ENCODE assay signal across 38 cellular contexts in the genomic region with DNA sequence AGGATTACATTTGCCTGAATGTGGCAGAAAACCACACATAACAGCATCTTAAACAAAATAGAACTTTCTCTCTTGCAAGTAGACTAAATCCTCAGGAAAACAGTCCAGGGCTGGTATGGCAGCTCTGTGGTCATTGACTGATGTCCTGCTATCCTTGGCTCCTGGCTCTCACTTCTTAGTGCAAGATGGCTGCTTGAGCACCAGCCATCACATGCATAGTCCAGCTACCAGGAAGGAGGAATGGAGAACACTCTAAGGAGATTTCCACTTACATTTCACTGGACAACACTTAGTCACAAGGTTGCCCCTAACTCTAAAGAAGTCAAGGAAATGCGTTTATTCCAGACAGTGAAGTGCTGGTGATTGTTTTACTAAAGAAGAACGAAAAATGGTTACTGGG. TPM values are rescaled to one million over a fixed set of nuclear protein-coding genes. Genes with fewer than 3 reads are reported as not detected.
"Had no signal": no experiment of that assay in that cellular context is flagged by ENCODE, and none has a peak within 500 bp of the region (broad histone marks: within the 10 kb centered on the region; RNA-seq: fewer than 3 reads in every experiment).

No MANE protein-coding gene starts in this region.

- H3K4me3 ChIP-seq: esophagus squamous epithelium, gastroesophageal sphincter had no signal

- H3K27ac ChIP-seq: brain microvascular endothelial cell, epithelial cell of prostate, esophagus squamous epithelium, gastroesophageal sphincter, WERI-Rb-1 had no signal

- H3K27ac Mint-ChIP-seq: activated CD4-positive, alpha-beta memory T cell treated with anti-CD3 and anti-CD28 coated beads for 36 hours; activated CD4-positive, alpha-beta T cell treated with anti-CD3 and anti-CD28 coated beads for 36 hours; activated CD4-positive, alpha-beta T cell treated with anti-CD3 and anti-CD28 coated beads, Interleukin-2, amount 10 ng/mL, durations not matched to agents 24 days and 14 days; activated CD8-positive, alpha-beta memory T cell treated with anti-CD3 and anti-CD28 coated beads, Interleukin-2, amount 10 ng/mL, durations not matched to agents 7 days and 5 days; activated CD8-positive, alpha-beta T cell treated with anti-CD3 and anti-CD28 coated beads, Interleukin-2, amount 10 ng/mL, durations not matched to agents 7 days and 5 days; activated naive CD4-positive, alpha-beta T cell treated with anti-CD3 and anti-CD28 coated beads for 36 hours; activated naive CD8-positive, alpha-beta T cell; activated T-helper 1 cell treated with anti-CD3 and anti-CD28 coated beads, Interleukin-12 subunit alpha, Interleukin-12 subunit beta, Interleukin-2, Interleukin-4 antibody, amounts not matched to agents 30 ng/mL and 10 ng/mL and 1 ng/mL, durations not matched to agents 14 hours and 24 hours and 36 hours; activated T-helper 2 cell treated with anti-CD3 and anti-CD28 coated beads, Interferon-gamma antibody, Interleukin-2, Interleukin-4, amounts not matched to agents 10 μg/mL and 5 μg/mL and 100 μg/mL, durations not matched to agents 14 hours and 24 hours and 36 hours; T-helper 17 cell; T-helper 2 cell treated with Interferon-gamma antibody and Interleukin-4, amounts not matched to agents 5 μg/mL and 100 μg/mL, for 36 hours had no signal

- H3K9me3 Mint-ChIP-seq: activated CD4-positive, alpha-beta memory T cell treated with anti-CD3 and anti-CD28 coated beads for 36 hours; activated CD4-positive, alpha-beta T cell treated with anti-CD3 and anti-CD28 coated beads, Interleukin-2, amount 10 ng/mL, durations not matched to agents 24 days and 14 days; activated T-helper 2 cell treated with anti-CD3 and anti-CD28 coated beads, Interferon-gamma antibody, Interleukin-2, Interleukin-4, amounts not matched to agents 10 μg/mL and 5 μg/mL and 100 μg/mL, durations not matched to agents 14 hours and 24 hours and 36 hours; central memory CD8-positive, alpha-beta T cell had no signal

- H3K27me3 Mint-ChIP-seq: activated CD4-positive, alpha-beta memory T cell treated with anti-CD3 and anti-CD28 coated beads for 36 hours; activated CD4-positive, alpha-beta T cell treated with anti-CD3 and anti-CD28 coated beads for 36 hours; activated CD4-positive, alpha-beta T cell treated with anti-CD3 and anti-CD28 coated beads, Interleukin-2, amount 10 ng/mL, durations not matched to agents 24 days and 14 days; activated CD8-positive, alpha-beta memory T cell treated with anti-CD3 and anti-CD28 coated beads, Interleukin-2, amount 10 ng/mL, durations not matched to agents 7 days and 5 days; activated naive CD8-positive, alpha-beta T cell had no signal

- H3K4me1 Mint-ChIP-seq: activated CD4-positive, alpha-beta T cell treated with anti-CD3 and anti-CD28 coated beads for 36 hours; activated CD4-positive, alpha-beta T cell treated with anti-CD3 and anti-CD28 coated beads, Interleukin-2, amount 10 ng/mL, durations not matched to agents 24 days and 14 days; activated CD8-positive, alpha-beta memory T cell treated with anti-CD3 and anti-CD28 coated beads, Interleukin-2, amount 10 ng/mL, durations not matched to agents 7 days and 5 days; central memory CD8-positive, alpha-beta T cell had no signal

- FAIRE-seq: astrocyte, endometrium, endothelial cell of umbilical vein had no signal

- H3K4me1 ChIP-seq: gastroesophageal sphincter had no signal

- H3K4me3 Mint-ChIP-seq: activated CD4-positive, alpha-beta memory T cell treated with anti-CD3 and anti-CD28 coated beads for 36 hours; activated CD4-positive, alpha-beta T cell treated with anti-CD3 and anti-CD28 coated beads for 36 hours; activated CD4-positive, alpha-beta T cell treated with anti-CD3 and anti-CD28 coated beads, Interleukin-2, amount 10 ng/mL, durations not matched to agents 24 days and 14 days; activated CD8-positive, alpha-beta memory T cell treated with anti-CD3 and anti-CD28 coated beads, Interleukin-2, amount 10 ng/mL, durations not matched to agents 7 days and 5 days; activated CD8-positive, alpha-beta T cell treated with anti-CD3 and anti-CD28 coated beads, Interleukin-2, amount 10 ng/mL, durations not matched to agents 7 days and 5 days; activated naive CD4-positive, alpha-beta T cell treated with anti-CD3 and anti-CD28 coated beads for 36 hours; activated naive CD8-positive, alpha-beta T cell; activated T-helper 1 cell treated with anti-CD3 and anti-CD28 coated beads, Interleukin-12 subunit alpha, Interleukin-12 subunit beta, Interleukin-2, Interleukin-4 antibody, amounts not matched to agents 30 ng/mL and 10 ng/mL and 1 ng/mL, durations not matched to agents 14 hours and 24 hours and 36 hours; central memory CD8-positive, alpha-beta T cell; T-helper 17 cell; T-helper 2 cell treated with Interferon-gamma antibody and Interleukin-4, amounts not matched to agents 5 μg/mL and 100 μg/mL, for 36 hours had no signal

- ATAC-seq: activated CD4-positive, alpha-beta T cell treated with anti-CD3 and anti-CD28 coated beads for 36 hours; activated CD8-positive, alpha-beta memory T cell treated with anti-CD3 and anti-CD28 coated beads, Interleukin-2, amount 10 ng/mL, durations not matched to agents 7 days and 5 days; activated CD8-positive, alpha-beta T cell treated with anti-CD3 and anti-CD28 coated beads, Interleukin-2, amount 10 ng/mL, durations not matched to agents 7 days and 5 days; gastroesophageal sphincter; T-helper 17 cell had no signal

- DNase-seq: activated CD4-positive, alpha-beta memory T cell treated with anti-CD3 and anti-CD28 coated beads for 36 hours; activated CD4-positive, alpha-beta T cell treated with anti-CD3 and anti-CD28 coated beads for 36 hours; activated CD4-positive, alpha-beta T cell treated with anti-CD3 and anti-CD28 coated beads, Interleukin-2, amount 10 ng/mL, durations not matched to agents 24 days and 14 days; activated CD4-positive, CD25-positive, alpha-beta regulatory T cell; activated CD4-positive, CD25-positive, alpha-beta regulatory T cell treated with anti-CD3 and anti-CD28 coated beads, Interleukin-2, amount 50 U/mL, for 72 hours; activated CD8-positive, alpha-beta memory T cell treated with anti-CD3 and anti-CD28 coated beads, Interleukin-2, amount 10 ng/mL, durations not matched to agents 7 days and 5 days; activated CD8-positive, alpha-beta memory T cell treated with anti-CD3 and anti-CD28 coated beads, Interleukin-2, amount 50 U/mL, for 4 hours; activated CD8-positive, alpha-beta T cell treated with anti-CD3 and anti-CD28 coated beads, Interleukin-2, amount 10 ng/mL, durations not matched to agents 7 days and 5 days; activated naive CD4-positive, alpha-beta T cell treated with anti-CD3 and anti-CD28 coated beads for 36 hours; activated T-cell treated with anti-CD3 and anti-CD28 coated beads, Interleukin-2, amount 50 U/mL, for 48 hours; amniotic stem cell; anterior cingulate cortex; brain microvascular endothelial cell; cortex of kidney; dermis blood vessel endothelial cell; effector CD4-positive, alpha-beta T cell; esophagus squamous epithelium; foreskin melanocyte; T-helper 1 cell; T-helper 17 cell; T1000; WERI-Rb-1 had no signal

- H3K36me3 ChIP-seq: brain microvascular endothelial cell, esophagus squamous epithelium, gastroesophageal sphincter, WERI-Rb-1 had no signal

- H3K36me3 Mint-ChIP-seq: activated naive CD8-positive, alpha-beta T cell had no signal

- H3K27me3 ChIP-seq: brain microvascular endothelial cell, esophagus squamous epithelium, gastroesophageal sphincter had no signal

RNA-seq across cellular contexts. Expression of a gene that starts 13.6 kb away (rescaled TPM):
- total RNA-seq: astrocyte, cardiac septum, fibroblast of lung had no signal

RNA-seq across cellular contexts. Expression of a gene that starts 13.7 kb away (rescaled TPM):
- total RNA-seq: astrocyte, bronchial epithelial cell, cardiac septum, cerebellum, dermis blood vessel endothelial cell, esophagus squamous epithelium, fibroblast of lung, fibroblast of villous mesenchyme, gastroesophageal sphincter, glomerular endothelial cell had no signal
- polyA plus RNA-seq: endothelial cell of umbilical vein, fibroblast of lung had no signal
